In genomic region chr12:52602552-52602951, GRCh38 we compare ENCODE assay signal across 21 cellular contexts. TPM values are rescaled to one million over a fixed set of nuclear protein-coding genes. Genes with fewer than 3 reads are reported as not detected.
"Had no signal": no experiment of that assay in that cellular context is flagged by ENCODE, and none has a peak within 500 bp of the region (broad histone marks: within the 10 kb centered on the region; RNA-seq: fewer than 3 reads in every experiment).

No MANE protein-coding gene starts in this region.

- H3K27ac Mint-ChIP-seq: activated B cell treated with CpG ODN at 0.5 μM for 24 hours; activated CD8-positive, alpha-beta T cell treated with anti-CD3 and anti-CD28 coated beads for 36 hours; activated T-helper 1 cell treated with anti-CD3 and anti-CD28 coated beads, Interleukin-12 subunit alpha, Interleukin-12 subunit beta, Interleukin-2, Interleukin-4 antibody, amounts not matched to agents 30 ng/mL and 10 ng/mL and 1 ng/mL, durations not matched to agents 14 hours and 24 hours and 36 hours; progenitor cell of endocrine pancreas had no signal

- H3K36me3 ChIP-seq: tibial artery, uterus had no signal

- H3K4me1 ChIP-seq: tibial artery, uterus had no signal

- DNase-seq: activated B cell treated with CpG ODN at 0.5 μM for 24 hours; activated CD8-positive, alpha-beta T cell treated with anti-CD3 and anti-CD28 coated beads for 36 hours; foreskin melanocyte; glutamatergic neuron; hippocampal formation; midbrain; stimulated activated CD4-positive, alpha-beta T cell treated with anti-CD3 and anti-CD28 coated beads, Interleukin-2, amount 100 ng/mL, for 24 hours; stimulated activated naive CD8-positive, alpha-beta T cell treated with anti-CD3 and anti-CD28 coated beads, Interleukin-15, Interleukin-2, amounts not matched to agents 100 U/mL and 50 U/mL, for 24 hours; substantia nigra; tibial artery; uterus had no signal

- H3K9me3 Mint-ChIP-seq: activated B cell treated with CpG ODN at 0.5 μM for 24 hours; activated CD8-positive, alpha-beta T cell treated with anti-CD3 and anti-CD28 coated beads for 36 hours; activated T-helper 1 cell treated with anti-CD3 and anti-CD28 coated beads, Interleukin-12 subunit alpha, Interleukin-12 subunit beta, Interleukin-2, Interleukin-4 antibody, amounts not matched to agents 30 ng/mL and 10 ng/mL and 1 ng/mL, durations not matched to agents 14 hours and 24 hours and 36 hours had no signal

- H3K4me3 ChIP-seq: SK-N-MC, tibial artery, uterus had no signal

- H3K9me3 ChIP-seq: tibial artery, uterus had no signal

- H3K4me3 Mint-ChIP-seq: activated B cell treated with CpG ODN at 0.5 μM for 24 hours; activated CD8-positive, alpha-beta T cell treated with anti-CD3 and anti-CD28 coated beads for 36 hours; activated T-helper 1 cell treated with anti-CD3 and anti-CD28 coated beads, Interleukin-12 subunit alpha, Interleukin-12 subunit beta, Interleukin-2, Interleukin-4 antibody, amounts not matched to agents 30 ng/mL and 10 ng/mL and 1 ng/mL, durations not matched to agents 14 hours and 24 hours and 36 hours had no signal

- H3K4me1 Mint-ChIP-seq: activated B cell treated with CpG ODN at 0.5 μM for 24 hours had no signal

- H3K27ac ChIP-seq: epithelial cell of prostate, SK-N-MC, tibial artery, uterus had no signal

RNA-seq across cellular contexts. Expression of gene KRT72, which starts 1.3 kb away (rescaled TPM):
- total RNA-seq: activated B cell treated with CpG ODN at 0.5 μM for 24 hours; activated T-helper 1 cell treated with anti-CD3 and anti-CD28 coated beads, Interleukin-12 subunit alpha, Interleukin-12 subunit beta, Interleukin-2, Interleukin-4 antibody, amounts not matched to agents 30 ng/mL and 10 ng/mL and 1 ng/mL, durations not matched to agents 14 hours and 24 hours and 36 hours; dermis microvascular lymphatic vessel endothelial cell; left lobe of liver; lung microvascular endothelial cell; progenitor cell of endocrine pancreas; skeletal muscle tissue had no signal
- polyA plus RNA-seq: neural cell had no signal

RNA-seq across cellular contexts. Expression of gene KRT73, which starts 15.8 kb away (rescaled TPM):
- total RNA-seq: activated B cell treated with CpG ODN at 0.5 μM for 24 hours; activated T-helper 1 cell treated with anti-CD3 and anti-CD28 coated beads, Interleukin-12 subunit alpha, Interleukin-12 subunit beta, Interleukin-2, Interleukin-4 antibody, amounts not matched to agents 30 ng/mL and 10 ng/mL and 1 ng/mL, durations not matched to agents 14 hours and 24 hours and 36 hours; dermis microvascular lymphatic vessel endothelial cell; left lobe of liver; lung microvascular endothelial cell; omental fat pad; progenitor cell of endocrine pancreas; uterus had no signal
- polyA plus RNA-seq: neural cell had no signal

RNA-seq across cellular contexts. Expression of gene KRT74, which starts 28.9 kb away (rescaled TPM):
- total RNA-seq: activated B cell treated with CpG ODN at 0.5 μM for 24 hours; activated CD8-positive, alpha-beta T cell treated with anti-CD3 and anti-CD28 coated beads for 36 hours; activated T-helper 1 cell treated with anti-CD3 and anti-CD28 coated beads, Interleukin-12 subunit alpha, Interleukin-12 subunit beta, Interleukin-2, Interleukin-4 antibody, amounts not matched to agents 30 ng/mL and 10 ng/mL and 1 ng/mL, durations not matched to agents 14 hours and 24 hours and 36 hours; dermis microvascular lymphatic vessel endothelial cell; left lobe of liver; lung microvascular endothelial cell; omental fat pad; progenitor cell of endocrine pancreas; skeletal muscle tissue; uterus had no signal
- polyA plus RNA-seq: neural cell had no signal

RNA-seq across cellular contexts. Expression of gene KRT2, which starts 49.5 kb away (rescaled TPM):
- total RNA-seq: activated B cell treated with CpG ODN at 0.5 μM for 24 hours; activated CD8-positive, alpha-beta T cell treated with anti-CD3 and anti-CD28 coated beads for 36 hours; activated T-helper 1 cell treated with anti-CD3 and anti-CD28 coated beads, Interleukin-12 subunit alpha, Interleukin-12 subunit beta, Interleukin-2, Interleukin-4 antibody, amounts not matched to agents 30 ng/mL and 10 ng/mL and 1 ng/mL, durations not matched to agents 14 hours and 24 hours and 36 hours; dermis microvascular lymphatic vessel endothelial cell; left lobe of liver; lung microvascular endothelial cell; omental fat pad; progenitor cell of endocrine pancreas; skeletal muscle tissue; uterus had no signal
- polyA plus RNA-seq: neural cell had no signal

RNA-seq across cellular contexts. Expression of gene KRT71, which starts 49.6 kb away (rescaled TPM):
- total RNA-seq: activated B cell treated with CpG ODN at 0.5 μM for 24 hours; activated CD8-positive, alpha-beta T cell treated with anti-CD3 and anti-CD28 coated beads for 36 hours; activated T-helper 1 cell treated with anti-CD3 and anti-CD28 coated beads, Interleukin-12 subunit alpha, Interleukin-12 subunit beta, Interleukin-2, Interleukin-4 antibody, amounts not matched to agents 30 ng/mL and 10 ng/mL and 1 ng/mL, durations not matched to agents 14 hours and 24 hours and 36 hours; dermis microvascular lymphatic vessel endothelial cell; left lobe of liver; lung microvascular endothelial cell; omental fat pad; progenitor cell of endocrine pancreas; skeletal muscle tissue; uterus had no signal
- polyA plus RNA-seq: neural cell had no signal
